In genomic region chr1:27070390-27071048, GRCh38 we compare ENCODE assay signal across 13 cellular contexts. TPM values are rescaled to one million over a fixed set of nuclear protein-coding genes. Genes with fewer than 3 reads are reported as not detected.
DNase-seq lines count a peak whose midpoint lies in the region; ATAC-seq and TF ChIP-seq lines count a peak whose summit lies in the region.
"Had no signal": no experiment of that assay in that cellular context is flagged by ENCODE, and none has a peak within 500 bp of the region (broad histone marks: within the 10 kb centered on the region; RNA-seq: fewer than 3 reads in every experiment).

No MANE protein-coding gene starts in this region.

- H3K56ac ChIP-seq in IMR-90 (ENCODE audit: extremely low read depth, insufficient read depth, low read length), result no peak overlapping the region

- H3K36me3 ChIP-seq in IMR-90 (ENCODE audit: control insufficient read depth, insufficient read depth, low read length) (no peaks in the 10 kb centered on the region), body of pancreas (replicated peaks in 1 of 2; ENCODE audit: insufficient read depth in 1 of 2, low read depth in 2 of 2) (no peaks in the 10 kb centered on the region)

- in situ Hi-C loops in IMR-90 (cut with MboI; ENCODE audit: low sequenced_read_pairs), result no loop called here
- in situ Hi-C loops in ACHN (cut with HindIII; ENCODE audit: low pct_ligation_motif_present, low pct_unique_long_range_greater_than_20kb, low sequenced_read_pairs), result no loop called here

- BruUV-seq in IMR-90 (replicated peaks; lab: Mats Ljungman, UMichigan), result no TSS peak

- no peak for ATAC-seq in IMR-90 (ENCODE audit: low read depth)
- peak; percentile 73 for ATAC-seq in body of pancreas
- no peak for ATAC-seq in stimulated activated naive CD8-positive, alpha-beta T cell treated with anti-CD3 and anti-CD28 coated beads, Interleukin-15, amount 100 ng/mL, for 72 hours
- ATAC-seq: stimulated activated naive CD8-positive, alpha-beta T cell treated with anti-CD3 and anti-CD28 coated beads, Interleukin-15, Interleukin-2, amounts not matched to agents 100 U/mL and 50 U/mL, for 24 hours; T-helper 17 cell had no signal

- no peaks in the 10 kb centered on the region for H3K4me1 ChIP-seq in IMR-90 (ENCODE audit: control insufficient read depth, insufficient read depth, low read length)
- H3K4me1 ChIP-seq in body of pancreas, result peaks cover 10% of the 10 kb centered on the region

- H2BK5ac ChIP-seq in IMR-90 (ENCODE audit: low read depth, low read length, poor library complexity, severe bottlenecking), result no peak overlapping the region

- H3K4ac ChIP-seq in IMR-90 (ENCODE audit: low read depth, low read length), result no peak overlapping the region

- peak overlapping the region; percentile 41 for H2AFZ ChIP-seq in IMR-90 (replicated peaks; ENCODE audit: low read length, poor library complexity)

- no peaks in the 10 kb centered on the region for H3K9me3 ChIP-seq in IMR-90 (ENCODE audit: control insufficient read depth, insufficient read depth, low read length)
- no peaks in the 10 kb centered on the region for H3K9me3 ChIP-seq in body of pancreas

- TF ChIP-seq POLR2A in IMR-90 (IDR thresholded peaks at IDR 0.05; ENCODE audit: low read depth, low read length) (no peak), body of pancreas (IDR thresholded peaks at IDR 0.05) (no peak)

- TF ChIP-seq CTCF in IMR-90 (conservative IDR thresholded peaks at IDR 0.05; ENCODE audit: low read depth, low read length) (no peak), body of pancreas (IDR thresholded peaks at IDR 0.05) (peak in 2 of 7 experiments; percentile 18 to 26), nephron (IDR thresholded peaks at IDR 0.05; ENCODE audit: unreplicated experiment in 3 of 3) (no peak)

- H3K18ac ChIP-seq in IMR-90 (ENCODE audit: low read depth, low read length), result no peak overlapping the region

- no peak overlapping the region for H2BK120ac ChIP-seq in IMR-90 (ENCODE audit: low read depth, low read length)

- POLR2A ChIA-PET in IMR-90 (lab: Charles Lee; ENCODE audit: unreplicated experiment), result no interaction called here

- H2AK9ac ChIP-seq in IMR-90 (replicated peaks; ENCODE audit: low read depth, low read length, poor library complexity), result peak overlapping the region; percentile 72

- intact Hi-C loops in IMR-90 (cut with micrococcal nuclease) (no loop called here), body of pancreas (cut with DNase I) (no loop called here)

- no peaks in the 10 kb centered on the region for H3K79me1 ChIP-seq in IMR-90 (ENCODE audit: low read depth in 1 of 2, low read length in 2 of 2)

- H3K27ac ChIP-seq in IMR-90 (ENCODE audit: insufficient read depth, low read length) (no peak overlapping the region), body of pancreas (no peak overlapping the region)
- H3K27ac ChIP-seq: C4-2B had no signal

- no peaks in the 10 kb centered on the region for H3K36me3 Mint-ChIP-seq in nephron (ENCODE audit: low read depth)
- H3K36me3 Mint-ChIP-seq: memory B cell had no signal

- H3K23ac ChIP-seq in IMR-90 (ENCODE audit: low read depth, low read length), result no peak overlapping the region

- H3K27me3 Mint-ChIP-seq in nephron (ENCODE audit: low read depth), result peaks cover 4% of the 10 kb centered on the region
- no peaks in the 10 kb centered on the region for H3K27me3 Mint-ChIP-seq in stimulated activated naive CD8-positive, alpha-beta T cell treated with anti-CD3 and anti-CD28 coated beads, Interleukin-15, amount 100 ng/mL, for 72 hours

- peak overlapping the region; percentile 6 to 48 (median 6) for H3K27ac Mint-ChIP-seq in nephron
- H3K27ac Mint-ChIP-seq in stimulated activated naive CD8-positive, alpha-beta T cell treated with anti-CD3 and anti-CD28 coated beads, Interleukin-15, amount 100 ng/mL, for 72 hours, result no peak overlapping the region
- H3K27ac Mint-ChIP-seq: memory B cell, T-helper 17 cell had no signal

- peak; percentile 27 for DNase-seq in DMS153 treated with DMSO at 0.1 percent for 48 hours (lab: John Stamatoyannopoulos, UW; ENCODE audit: unreplicated experiment)
- no peak for DNase-seq in IMR-90
- DNase-seq in body of pancreas, result peak; percentile 41 to 82 (median 74)
- DNase-seq in ACHN, result no peak
- no peak for DNase-seq in middle frontal gyrus (ENCODE audit: extremely low spot score, low spot score)
- DNase-seq in NCI-H2029 (lab: John Stamatoyannopoulos, UW), result no peak
- DNase-seq in stimulated activated naive CD8-positive, alpha-beta T cell treated with anti-CD3 and anti-CD28 coated beads, Interleukin-15, amount 100 ng/mL, for 72 hours, result no peak
- DNase-seq: stimulated activated CD4-positive, alpha-beta T cell treated with anti-CD3 and anti-CD28 coated beads, Interleukin-4, amount 100 ng/mL, for 24 hours; stimulated activated naive CD8-positive, alpha-beta T cell treated with anti-CD3 and anti-CD28 coated beads, Interleukin-15, Interleukin-2, amounts not matched to agents 100 U/mL and 50 U/mL, for 24 hours; T-helper 17 cell had no signal

- no peak overlapping the region for H3K4me3 Mint-ChIP-seq in nephron
- H3K4me3 Mint-ChIP-seq in stimulated activated naive CD8-positive, alpha-beta T cell treated with anti-CD3 and anti-CD28 coated beads, Interleukin-15, amount 100 ng/mL, for 72 hours, result no peak overlapping the region
- H3K4me3 Mint-ChIP-seq: memory B cell, T-helper 17 cell had no signal

- no peak overlapping the region for H2BK20ac ChIP-seq in IMR-90 (ENCODE audit: low read depth, low read length)

- WGBS in IMR-90 (ENCODE audit: extremely low coverage in 2 of 2, insufficient read length in 1 of 2), 2 experiments, result 50% methylated on average over 6 of the region's 12 CpGs; no CpG with 5 or more reads in 1 of the 2 experiments
- WGBS in body of pancreas, 2 donors, result 15 to 56% methylated on average over 5 to 12 of the region's 12 CpGs

- no peak overlapping the region for H4K5ac ChIP-seq in IMR-90 (ENCODE audit: low read depth, low read length)

- H2BK15ac ChIP-seq in IMR-90 (ENCODE audit: low read depth, low read length), result no peak overlapping the region

- dilution Hi-C loops in IMR-90 (cut with HindIII; ENCODE audit: low sequenced_read_pairs, unreplicated experiment), result no loop called here

- H3K27me3 ChIP-seq in IMR-90 (ENCODE audit: control insufficient read depth, insufficient read depth, low read length) (peaks cover 19% of the 10 kb centered on the region), body of pancreas (no peaks in the 10 kb centered on the region)

- no peaks in the 10 kb centered on the region; the same call in 1 of the 2 replicates for H3K9me1 ChIP-seq in IMR-90 (ENCODE audit: insufficient read depth, low read length)

- no peaks in the 10 kb centered on the region for H4K20me1 ChIP-seq in IMR-90 (ENCODE audit: insufficient read depth, low read length)

- no peak overlapping the region for H2AK5ac ChIP-seq in IMR-90 (ENCODE audit: low read depth, low read length)

- H4K8ac ChIP-seq in IMR-90 (ENCODE audit: low read depth in 2 of 2, low read length in 2 of 2), result no peak overlapping the region

- no peak for TF ChIP-seq RAD21 in IMR-90 (IDR thresholded peaks at IDR 0.05; ENCODE audit: low read length)

- H3K4me3 ChIP-seq in IMR-90 (ENCODE audit: insufficient read depth, low read depth, low read length), result no peak overlapping the region
- no peak overlapping the region for H3K4me3 ChIP-seq in body of pancreas

- H3K9me3 Mint-ChIP-seq in nephron, result no peaks in the 10 kb centered on the region
- H3K9me3 Mint-ChIP-seq in stimulated activated naive CD8-positive, alpha-beta T cell treated with anti-CD3 and anti-CD28 coated beads, Interleukin-15, amount 100 ng/mL, for 72 hours, result no peaks in the 10 kb centered on the region
- H3K9me3 Mint-ChIP-seq: memory B cell had no signal

- CTCF ChIA-PET in IMR-90 (lab: Yijun Ruan, JAX), result no interaction called here

- no peak overlapping the region for H4K91ac ChIP-seq in IMR-90 (ENCODE audit: insufficient read depth, low read depth, low read length)

- H3K9ac ChIP-seq in IMR-90 (ENCODE audit: low read depth, low read length), result no peak overlapping the region

- peaks cover 7% of the 10 kb centered on the region for H3K4me1 Mint-ChIP-seq in nephron
- peaks cover 6% of the 10 kb centered on the region for H3K4me1 Mint-ChIP-seq in stimulated activated naive CD8-positive, alpha-beta T cell treated with anti-CD3 and anti-CD28 coated beads, Interleukin-15, amount 100 ng/mL, for 72 hours
- H3K4me1 Mint-ChIP-seq: memory B cell, T-helper 17 cell had no signal

- H3K4me2 ChIP-seq in IMR-90 (ENCODE audit: low read depth, low read length), result no peak overlapping the region

- no peak overlapping the region for H3K14ac ChIP-seq in IMR-90 (replicated peaks; ENCODE audit: low read depth, low read length)

TF ChIP-seq in IMR-90, 13 proteins besides CTCF, POLR2A, EP300 and RAD21 (continues in another document):
- TF ChIP-seq FOS (IDR thresholded peaks at IDR 0.05; ENCODE audit: low read depth, low read length) (no peak), NFE2L2 (IDR thresholded peaks at IDR 0.05; ENCODE audit: low read depth, low read length) (no peak), BHLHE40 (IDR thresholded peaks at IDR 0.05; ENCODE audit: low read depth, low read length) (no peak), MXI1 (IDR thresholded peaks at IDR 0.05; ENCODE audit: borderline replicate concordance, low read depth, low read length) (no peak), CEBPB (IDR thresholded peaks at IDR 0.05; ENCODE audit: low read depth, low read length) (no peak), MAFK (IDR thresholded peaks at IDR 0.05; ENCODE audit: low read depth, low read length) (no peak), CHD1 (IDR thresholded peaks at IDR 0.05; ENCODE audit: low read depth, low read length) (no peak), RFX5 (IDR thresholded peaks at IDR 0.05; ENCODE audit: low read depth, low read length) (no peak), ELK1 (IDR thresholded peaks at IDR 0.05; ENCODE audit: borderline replicate concordance, low read depth, low read length) (no peak)

RNA-seq across cellular contexts. Expression of gene TENT5B, which starts 57.9 kb away (rescaled TPM):
- total RNA-seq in IMR-90 (2012; rRNA removed), result 11.1 and 11.7 TPM in 2 replicates
- 7.3 and 8.2 TPM in 2 replicates for polyA plus RNA-seq in IMR-90 (2012; rRNA removed)
- polyA plus RNA-seq in IMR-90 (2012; cell fraction: cytosol; rRNA removed), result 7.3 and 9.8 TPM in 2 replicates
- 1.8 and 6.6 TPM in 2 replicates for polyA plus RNA-seq in IMR-90 (2012; cell fraction: nucleus; rRNA removed; ENCODE audit: low replicate concordance)
- total RNA-seq in body of pancreas, result 1 to 10 TPM; 2.6 to 3.9 TPM
- total RNA-seq: T-helper 17 cell had no signal

Comparison
In these comparisons a context has a peak if more than half of its experiments do, and no peak if none do; other contexts are left out.
1. DNase-seq: peak in DMS153 treated with DMSO at 0.1 percent for 48 hours (single experiment) and body of pancreas (4 of 4); none in IMR-90 (single experiment), ACHN (single experiment), middle frontal gyrus (single experiment), NCI-H2029 (single experiment) and stimulated activated naive CD8-positive, alpha-beta T cell treated with anti-CD3 and anti-CD28 coated beads, Interleukin-15, amount 100 ng/mL, for 72 hours (0 of 2).
2. H3K27ac Mint-ChIP-seq: peak in nephron (3 of 3); none in stimulated activated naive CD8-positive, alpha-beta T cell treated with anti-CD3 and anti-CD28 coated beads, Interleukin-15, amount 100 ng/mL, for 72 hours (0 of 2).